Comparison of ENCODE assay signal across 14 cellular contexts in the genomic region with DNA sequence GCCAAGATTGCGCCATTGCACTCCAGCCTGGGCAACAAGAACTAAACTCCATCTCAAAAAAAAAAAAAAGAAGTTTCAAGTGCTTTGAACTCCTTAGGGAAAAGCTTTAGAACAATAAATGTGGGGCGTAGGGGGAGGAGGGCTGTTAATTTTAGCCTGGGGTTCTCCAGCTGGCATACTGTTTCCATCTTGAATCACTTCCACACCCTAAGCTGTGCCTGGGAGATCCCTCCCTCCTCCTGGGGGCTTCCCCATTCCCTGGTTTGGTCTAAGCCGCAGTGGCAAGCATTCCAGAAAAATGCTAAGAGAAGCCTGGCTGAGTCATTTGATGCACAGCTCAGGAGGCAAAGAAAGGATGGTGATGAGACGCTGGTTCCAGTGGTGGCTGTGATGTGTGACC. TPM values are rescaled to one million over a fixed set of nuclear protein-coding genes. Genes with fewer than 3 reads are reported as not detected.
DNase-seq lines count a peak whose midpoint lies in the region; ATAC-seq, FAIRE-seq and TF ChIP-seq lines count a peak whose summit lies in the region.
"Had no signal": no experiment of that assay in that cellular context is flagged by ENCODE, and none has a peak within 500 bp of the region (broad histone marks: within the 10 kb centered on the region; RNA-seq: fewer than 3 reads in every experiment).

No MANE protein-coding gene starts in this region.

- peak overlapping the region; percentile 25 for H3K4me3 Mint-ChIP-seq in T-helper 1 cell treated with Interleukin-12 subunit alpha and Interleukin-12 subunit beta and Interleukin-4 antibody, amounts not matched to agents 30 μg/mL and 1 μg/mL, for 36 hours
- H3K4me3 Mint-ChIP-seq in stimulated activated memory B cell treated with anti-CD40 and anti-IgM and Interleukin-4, amounts not matched to agents 10 μg/mL and 1 μg/mL and 100 μg/mL, for 72 hours: peak overlapping the region; percentile 10

- peaks cover 14% of the 10 kb centered on the region for H3K36me3 Mint-ChIP-seq in T-helper 1 cell treated with Interleukin-12 subunit alpha and Interleukin-12 subunit beta and Interleukin-4 antibody, amounts not matched to agents 30 μg/mL and 1 μg/mL, for 36 hours (ENCODE audit: low read depth)
- H3K36me3 Mint-ChIP-seq in stimulated activated memory B cell treated with anti-CD40 and anti-IgM and Interleukin-4, amounts not matched to agents 10 μg/mL and 1 μg/mL and 100 μg/mL, for 72 hours: peaks cover 27% of the 10 kb centered on the region

- no peak for TF ChIP-seq POLR2A in H54 (IDR thresholded peaks at IDR 0.05; ENCODE audit: low read depth, low read length)

- ATAC-seq in stimulated activated memory B cell treated with anti-CD40 and anti-IgM and Interleukin-4, amounts not matched to agents 10 μg/mL and 1 μg/mL and 100 μg/mL, for 72 hours: no peak
- ATAC-seq in activated CD4-positive, CD25-positive, alpha-beta regulatory T cell treated with anti-CD3 and anti-CD28 coated beads, Interleukin-2, amount 50 U/mL, for 24 hours: no peak

- peaks cover 27% of the 10 kb centered on the region for H3K4me1 Mint-ChIP-seq in T-helper 1 cell treated with Interleukin-12 subunit alpha and Interleukin-12 subunit beta and Interleukin-4 antibody, amounts not matched to agents 30 μg/mL and 1 μg/mL, for 36 hours (ENCODE audit: low read depth)
- H3K4me1 Mint-ChIP-seq in stimulated activated memory B cell treated with anti-CD40 and anti-IgM and Interleukin-4, amounts not matched to agents 10 μg/mL and 1 μg/mL and 100 μg/mL, for 72 hours: peaks cover 75% of the 10 kb centered on the region

- H3K27ac Mint-ChIP-seq in T-helper 1 cell treated with Interleukin-12 subunit alpha and Interleukin-12 subunit beta and Interleukin-4 antibody, amounts not matched to agents 30 μg/mL and 1 μg/mL, for 36 hours: no peak overlapping the region
- no peak overlapping the region for H3K27ac Mint-ChIP-seq in stimulated activated memory B cell treated with anti-CD40 and anti-IgM and Interleukin-4, amounts not matched to agents 10 μg/mL and 1 μg/mL and 100 μg/mL, for 72 hours
- H3K27ac Mint-ChIP-seq: activated CD4-positive, alpha-beta memory T cell treated with anti-CD3 and anti-CD28 coated beads for 36 hours had no signal

- no peaks in the 10 kb centered on the region for H3K9me3 Mint-ChIP-seq in T-helper 1 cell treated with Interleukin-12 subunit alpha and Interleukin-12 subunit beta and Interleukin-4 antibody, amounts not matched to agents 30 μg/mL and 1 μg/mL, for 36 hours
- no peaks in the 10 kb centered on the region for H3K9me3 Mint-ChIP-seq in stimulated activated memory B cell treated with anti-CD40 and anti-IgM and Interleukin-4, amounts not matched to agents 10 μg/mL and 1 μg/mL and 100 μg/mL, for 72 hours
- H3K9me3 Mint-ChIP-seq: activated CD4-positive, alpha-beta memory T cell treated with anti-CD3 and anti-CD28 coated beads for 36 hours had no signal

- FAIRE-seq in H54 (lab: Jason Lieb, UNC): no peak
- FAIRE-seq: A204.1 had no signal

- no peaks in the 10 kb centered on the region for H3K27me3 Mint-ChIP-seq in T-helper 1 cell treated with Interleukin-12 subunit alpha and Interleukin-12 subunit beta and Interleukin-4 antibody, amounts not matched to agents 30 μg/mL and 1 μg/mL, for 36 hours (ENCODE audit: low read depth)
- H3K27me3 Mint-ChIP-seq in stimulated activated memory B cell treated with anti-CD40 and anti-IgM and Interleukin-4, amounts not matched to agents 10 μg/mL and 1 μg/mL and 100 μg/mL, for 72 hours: no peaks in the 10 kb centered on the region
- H3K27me3 Mint-ChIP-seq: activated CD4-positive, alpha-beta memory T cell treated with anti-CD3 and anti-CD28 coated beads for 36 hours had no signal

- DNase-seq in T-helper 1 cell: no peak
- peak; percentile 91 for DNase-seq in RPMI7951 (ENCODE audit: low read depth)
- DNase-seq in fibroblast of the conjunctiva (ENCODE audit: low read depth): peak; percentile 29
- no peak for DNase-seq in NCI-H446 (lab: John Stamatoyannopoulos, UW)
- no peak for DNase-seq in H54 (ENCODE audit: insufficient read length, low spot score)
- DNase-seq: activated CD4-positive, alpha-beta memory T cell treated with anti-CD3 and anti-CD28 coated beads for 36 hours; activated naive CD4-positive, alpha-beta T cell treated with anti-CD3 and anti-CD28 coated beads, Interleukin-2, amount 50 U/mL, for 16 hours; colonic mucosa; NCI-H2107 had no signal

RNA-seq across cellular contexts. Expression of a gene that starts 2.3 kb away (rescaled TPM):
- 13.7 and 18.0 TPM in 2 replicates for total RNA-seq in RPMI7951 (2014; rRNA removed; shearing (Covaris generic))

RNA-seq across cellular contexts. Expression of a gene that starts 9.1 kb away (rescaled TPM):
- total RNA-seq in RPMI7951 (2014; rRNA removed; shearing (Covaris generic)): 0.12 and 1.5 TPM in 2 replicates
- total RNA-seq: glomerular endothelial cell had no signal

RNA-seq across cellular contexts. Expression of a gene that starts 28.6 kb away (rescaled TPM):
- total RNA-seq in RPMI7951 (2014; rRNA removed; shearing (Covaris generic)): 32.7 and 33.3 TPM in 2 replicates

RNA-seq across cellular contexts. Expression of a gene that starts 32.4 kb away (rescaled TPM):
- total RNA-seq in RPMI7951 (2014; rRNA removed; shearing (Covaris generic)): 61.0 and 63.3 TPM in 2 replicates

RNA-seq across cellular contexts. Expression of a gene that starts 44.2 kb away (rescaled TPM):
- 0.48 TPM in 1 of 2 replicates, not detected in the other for total RNA-seq in RPMI7951 (2014; rRNA removed; shearing (Covaris generic))

Comparison
In these comparisons a context has a peak if more than half of its experiments do, and no peak if none do; other contexts are left out.
1. DNase-seq: peak in RPMI7951 (single experiment) and fibroblast of the conjunctiva (single experiment); none in T-helper 1 cell (0 of 5), NCI-H446 (0 of 2) and H54 (single experiment).